ENCODE assay signal across 8 cellular contexts in genomic region chr18:35478520-35479435, GRCh38. TPM values are rescaled to one million over a fixed set of nuclear protein-coding genes. Genes with fewer than 3 reads are reported as not detected.
A peak's percentile ranks its signal among the peaks of the same experiment; 100 is the strongest.
DNase-seq lines count a peak whose midpoint lies in the region; ATAC-seq and TF ChIP-seq lines count a peak whose summit lies in the region.

No MANE protein-coding gene starts in this region.

- H3K36me3 Mint-ChIP-seq in T-helper 2 cell treated with Interferon-gamma antibody and Interleukin-4, amounts not matched to agents 5 μg/mL and 100 μg/mL, for 36 hours (ENCODE audit: low read depth) = peaks cover 4% of the 10 kb centered on the region

- H3K4me1 Mint-ChIP-seq in T-helper 2 cell treated with Interferon-gamma antibody and Interleukin-4, amounts not matched to agents 5 μg/mL and 100 μg/mL, for 36 hours (ENCODE audit: low read depth) = peaks cover 9% of the 10 kb centered on the region

- POLR2A ChIA-PET in HEK293T (lab: Yijun Ruan, JAX) = interaction anchor here (0.7 to 1.7 kb wide), 3 partner anchors 18 to 189 kb away, joined by 3 to 7 read pairs (median 5); partner anchors contain the start of genes INO80C and ZSCAN30

- no peak overlapping the region for H3K4me3 Mint-ChIP-seq in T-helper 2 cell treated with Interferon-gamma antibody and Interleukin-4, amounts not matched to agents 5 μg/mL and 100 μg/mL, for 36 hours

- H3K27ac ChIP-seq in neutrophil (peak overlapping the region; percentile 85), aorta (ENCODE audit: low read depth in 1 of 2, low read length in 2 of 2) (no peak overlapping the region)

- no peak overlapping the region for H3K27ac Mint-ChIP-seq in T-helper 2 cell treated with Interferon-gamma antibody and Interleukin-4, amounts not matched to agents 5 μg/mL and 100 μg/mL, for 36 hours

- TF ChIP-seq CTCF in neutrophil (IDR thresholded peaks at IDR 0.05) = no peak

- H3K27me3 ChIP-seq in neutrophil = no peaks in the 10 kb centered on the region
- no peaks in the 10 kb centered on the region for H3K27me3 ChIP-seq in aorta (ENCODE audit: control insufficient read depth in 1 of 2, insufficient read depth in 2 of 2, low read length in 1 of 2)

- peaks cover 41 to 51% of the 10 kb centered on the region in 2 experiments for H3K4me1 ChIP-seq in neutrophil (ENCODE audit: control insufficient read depth in 1 of 2, insufficient read depth in 1 of 2, low read depth in 1 of 2, low read length in 1 of 2)
- no peaks in the 10 kb centered on the region for H3K4me1 ChIP-seq in aorta (ENCODE audit: control insufficient read depth in 1 of 2, insufficient read depth in 2 of 2, low read length in 2 of 2)

- DNase-seq in T-helper 2 cell treated with Interferon-gamma antibody and Interleukin-4, amounts not matched to agents 5 μg/mL and 100 μg/mL, for 36 hours (ENCODE audit: low spot score) = peak; percentile 58
- DNase-seq in T-helper 2 cell (no peak), NCI-H1092 (lab: John Stamatoyannopoulos, UW) (peak; percentile 42), dedifferentiated amniotic fluid mesenchymal stem cell (ENCODE audit: extremely low spot score) (peak; percentile 61), aorta (no peak), HEK293T (ENCODE audit: extremely low spot score) (no peak)

- ATAC-seq in aorta (ENCODE audit: low FRiP score) = no peak
- ATAC-seq in GM18870 (IDR thresholded peaks at IDR 0.05; ENCODE audit: unreplicated experiment) = no peak

- no peaks in the 10 kb centered on the region for H3K27me3 Mint-ChIP-seq in T-helper 2 cell treated with Interferon-gamma antibody and Interleukin-4, amounts not matched to agents 5 μg/mL and 100 μg/mL, for 36 hours (ENCODE audit: low read depth)

- H3K4me3 ChIP-seq in neutrophil (ENCODE audit: low read depth in 1 of 2, low read length in 1 of 2) (no peak overlapping the region), aorta (ENCODE audit: low read length in 2 of 2) (no peak overlapping the region)

- WGBS in aorta, 2 donors = 64 to 65% methylated on average over 8 of the region's 8 CpGs

- CTCF ChIA-PET in HEK293T (lab: Yijun Ruan, JAX) = interaction anchor here (1.1 kb wide), 1 partner anchor 92 kb away, joined by 3 read pairs; no protein-coding TSS in a partner anchor

- intact Hi-C loops in aorta (cut with DNase I) = no loop called here

- no peaks in the 10 kb centered on the region for H3K9me3 Mint-ChIP-seq in T-helper 2 cell treated with Interferon-gamma antibody and Interleukin-4, amounts not matched to agents 5 μg/mL and 100 μg/mL, for 36 hours

- no peaks in the 10 kb centered on the region for H3K9me3 ChIP-seq in neutrophil
- H3K9me3 ChIP-seq in aorta (ENCODE audit: control insufficient read depth, low read length) = no peaks in the 10 kb centered on the region

- no peaks in the 10 kb centered on the region for H3K36me3 ChIP-seq in neutrophil
- no peaks in the 10 kb centered on the region for H3K36me3 ChIP-seq in aorta (ENCODE audit: control insufficient read depth in 1 of 2, insufficient read depth in 2 of 2, low read length in 1 of 2)

TF ChIP-seq in HEK293T, 16 proteins besides CTCF, POLR2A, EP300 and RAD21:
- TF ChIP-seq FOXK2 (IDR thresholded peaks at IDR 0.05) = no peak
- no peak for TF ChIP-seq PKNOX1 (IDR thresholded peaks at IDR 0.05)
- no peak for TF ChIP-seq SP1 (IDR thresholded peaks at IDR 0.05)
- no peak for TF ChIP-seq L3MBTL2 (conservative IDR thresholded peaks at IDR 0.05)
- no peak for TF ChIP-seq HDGF (IDR thresholded peaks at IDR 0.05; ENCODE audit: borderline replicate concordance)

RNA-seq across cellular contexts. Expression of gene INO80C, which starts 19.0 kb away (rescaled TPM):
- 10 to 100 TPM; 18.6 to 19.1 TPM for total RNA-seq in aorta
- polyA plus RNA-seq in aorta = 10 to 100 TPM; 16.8 to 23.1 TPM

Comparison
In these comparisons a context has a peak if more than half of its experiments do, and no peak if none do; other contexts are left out.
1. DNase-seq: peak in T-helper 2 cell treated with Interferon-gamma antibody and Interleukin-4, amounts not matched to agents 5 μg/mL and 100 μg/mL, for 36 hours (single experiment), NCI-H1092 (single experiment) and dedifferentiated amniotic fluid mesenchymal stem cell (single experiment); none in T-helper 2 cell (0 of 5), aorta (0 of 2) and HEK293T (single experiment).